ENCODE assay signal across 1 cellular context in the genomic region with DNA sequence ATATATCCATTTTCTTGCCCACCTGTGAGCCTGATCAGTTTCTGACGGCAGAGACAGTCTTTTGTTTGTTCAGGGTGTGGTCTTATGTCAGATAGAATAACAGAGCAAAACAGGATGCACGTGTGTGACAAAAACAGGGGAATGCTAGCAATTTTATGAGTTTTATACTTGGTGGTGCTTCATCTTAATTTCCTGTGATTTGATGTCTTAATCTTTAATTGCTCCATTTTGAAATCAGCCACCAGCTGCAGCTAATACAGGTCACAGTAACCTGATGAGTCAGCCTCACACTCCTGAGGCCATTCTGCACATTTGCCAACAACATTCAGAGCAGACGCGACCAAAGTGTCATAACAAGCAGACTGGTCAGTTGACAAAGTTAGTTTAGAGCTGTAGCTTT.
TF ChIP-seq lines count a peak whose summit lies in the region.

No MANE protein-coding gene starts in this region.

TF ChIP-seq in liver, 16 proteins besides CTCF, POLR2A, EP300 and RAD21 (continued from another document):
- TF ChIP-seq, protein P1, sequence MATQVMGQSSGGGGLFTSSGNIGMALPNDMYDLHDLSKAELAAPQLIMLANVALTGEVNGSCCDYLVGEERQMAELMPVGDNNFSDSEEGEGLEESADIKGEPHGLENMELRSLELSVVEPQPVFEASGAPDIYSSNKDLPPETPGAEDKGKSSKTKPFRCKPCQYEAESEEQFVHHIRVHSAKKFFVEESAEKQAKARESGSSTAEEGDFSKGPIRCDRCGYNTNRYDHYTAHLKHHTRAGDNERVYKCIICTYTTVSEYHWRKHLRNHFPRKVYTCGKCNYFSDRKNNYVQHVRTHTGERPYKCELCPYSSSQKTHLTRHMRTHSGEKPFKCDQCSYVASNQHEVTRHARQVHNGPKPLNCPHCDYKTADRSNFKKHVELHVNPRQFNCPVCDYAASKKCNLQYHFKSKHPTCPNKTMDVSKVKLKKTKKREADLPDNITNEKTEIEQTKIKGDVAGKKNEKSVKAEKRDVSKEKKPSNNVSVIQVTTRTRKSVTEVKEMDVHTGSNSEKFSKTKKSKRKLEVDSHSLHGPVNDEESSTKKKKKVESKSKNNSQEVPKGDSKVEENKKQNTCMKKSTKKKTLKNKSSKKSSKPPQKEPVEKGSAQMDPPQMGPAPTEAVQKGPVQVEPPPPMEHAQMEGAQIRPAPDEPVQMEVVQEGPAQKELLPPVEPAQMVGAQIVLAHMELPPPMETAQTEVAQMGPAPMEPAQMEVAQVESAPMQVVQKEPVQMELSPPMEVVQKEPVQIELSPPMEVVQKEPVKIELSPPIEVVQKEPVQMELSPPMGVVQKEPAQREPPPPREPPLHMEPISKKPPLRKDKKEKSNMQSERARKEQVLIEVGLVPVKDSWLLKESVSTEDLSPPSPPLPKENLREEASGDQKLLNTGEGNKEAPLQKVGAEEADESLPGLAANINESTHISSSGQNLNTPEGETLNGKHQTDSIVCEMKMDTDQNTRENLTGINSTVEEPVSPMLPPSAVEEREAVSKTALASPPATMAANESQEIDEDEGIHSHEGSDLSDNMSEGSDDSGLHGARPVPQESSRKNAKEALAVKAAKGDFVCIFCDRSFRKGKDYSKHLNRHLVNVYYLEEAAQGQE (IDR thresholded peaks at IDR 0.05): no peak
- no peak for TF ChIP-seq NR2F2 (IDR thresholded peaks at IDR 0.05)
- TF ChIP-seq RXRA (IDR thresholded peaks at IDR 0.05): peak in 1 of 2 donors; percentile 25
- TF ChIP-seq, protein P2, sequence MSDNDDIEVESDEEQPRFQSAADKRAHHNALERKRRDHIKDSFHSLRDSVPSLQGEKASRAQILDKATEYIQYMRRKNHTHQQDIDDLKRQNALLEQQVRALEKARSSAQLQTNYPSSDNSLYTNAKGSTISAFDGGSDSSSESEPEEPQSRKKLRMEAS (IDR thresholded peaks at IDR 0.05): no peak
- TF ChIP-seq YY1 (IDR thresholded peaks at IDR 0.05): no peak
- no peak for TF ChIP-seq FOXA1 (IDR thresholded peaks at IDR 0.05)
- TF ChIP-seq HNF4G (IDR thresholded peaks at IDR 0.05): no peak
- peak; percentile 53 to 89 for TF ChIP-seq JUND (IDR thresholded peaks at IDR 0.05)
- no peak for TF ChIP-seq SP1 (IDR thresholded peaks at IDR 0.05)
- TF ChIP-seq EGR1 (IDR thresholded peaks at IDR 0.05; ENCODE audit: low read depth in 2 of 2): no peak
TF ChIP-seq in liver: peak in this region for 3.
